Comparison of ENCODE assay signal across 9 cellular contexts in the genomic region with DNA sequence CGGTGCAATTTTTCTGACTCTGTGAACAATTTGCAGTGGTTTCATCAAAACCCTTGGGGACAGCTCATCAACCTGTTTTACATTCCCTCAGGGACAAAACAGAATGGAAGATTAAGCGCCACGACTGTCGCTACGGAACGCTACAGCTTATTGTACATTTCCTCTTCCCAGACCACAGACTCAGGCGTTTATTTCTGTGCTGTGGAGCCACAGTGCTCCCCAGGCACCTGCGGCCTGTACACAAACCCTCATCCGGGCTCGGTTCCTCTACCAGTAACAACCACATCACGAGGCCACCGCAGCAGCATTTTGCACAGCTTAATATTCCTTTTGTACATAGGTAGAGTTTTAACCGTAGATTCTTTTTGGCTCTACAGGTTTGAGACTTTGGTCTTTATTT.
DNase-seq lines count a peak whose midpoint lies in the region; ATAC-seq and TF ChIP-seq lines count a peak whose summit lies in the region.
"Had no signal": no experiment of that assay in that cellular context is flagged by ENCODE, and none has a peak within 500 bp of the region (broad histone marks: within the 10 kb centered on the region; RNA-seq: fewer than 3 reads in every experiment).

No MANE protein-coding gene starts in this region.

- H3K4me1 Mint-ChIP-seq in nephron progenitor cell: peaks cover 7% of the 10 kb centered on the region

- no peaks in the 10 kb centered on the region for H3K9me2 ChIP-seq in SU-DHL-6 (replicated peaks; ENCODE audit: insufficient read depth, low read length)

- no peaks in the 10 kb centered on the region for H3K79me2 ChIP-seq in SU-DHL-6 (ENCODE audit: insufficient read depth, low read length)

- H3K27ac ChIP-seq in SU-DHL-6 (ENCODE audit: low read depth, low read length) (peak overlapping the region; percentile 3; the same call in 1 of the 2 replicates), lower lobe of right lung (peak overlapping the region; percentile 14), adrenal gland (no peak overlapping the region)
- H3K27ac ChIP-seq: VCaP had no signal

- no peak overlapping the region for H3K4me3 Mint-ChIP-seq in nephron progenitor cell

- peak; percentile 23 for DNase-seq in activated CD8-positive, alpha-beta memory T cell treated with anti-CD3 and anti-CD28 coated beads, Interleukin-2, amount 50 U/mL, for 4 hours
- DNase-seq in activated CD8-positive, alpha-beta memory T cell treated with anti-CD3 and anti-CD28 coated beads, Interleukin-2, amount 50 U/mL, for 48 hours: no peak
- DNase-seq in lower lobe of right lung: no peak
- DNase-seq in adrenal gland: no peak
- no peak for DNase-seq in nephron progenitor cell
- no peak for DNase-seq in NCI-H510A treated with DMSO at 0.1 percent for 48 hours (lab: John Stamatoyannopoulos, UW)

- peaks cover 7% of the 10 kb centered on the region for H3K4me1 ChIP-seq in lower lobe of right lung
- H3K4me1 ChIP-seq in adrenal gland (replicated peaks in 1 of 2): no peaks in the 10 kb centered on the region

- H3K9me3 ChIP-seq in SU-DHL-6 (ENCODE audit: insufficient read depth, low read length): no peaks in the 10 kb centered on the region
- H3K9me3 ChIP-seq in lower lobe of right lung: no peaks in the 10 kb centered on the region
- no peaks in the 10 kb centered on the region for H3K9me3 ChIP-seq in adrenal gland (replicated peaks in 1 of 3)

- H3K4me3 ChIP-seq in SU-DHL-6 (ENCODE audit: insufficient read depth, low read length, poor library complexity, severe bottlenecking) (peak overlapping the region; percentile 28), lower lobe of right lung (peak overlapping the region; percentile 20), adrenal gland (no peak overlapping the region)

- H3K36me3 Mint-ChIP-seq in nephron progenitor cell (ENCODE audit: low read depth): no peaks in the 10 kb centered on the region

- no peaks in the 10 kb centered on the region for H3F3A ChIP-seq in SU-DHL-6 (ENCODE audit: insufficient read depth)

- H3K27me3 ChIP-seq in SU-DHL-6 (ENCODE audit: low read length): no peaks in the 10 kb centered on the region
- no peaks in the 10 kb centered on the region for H3K27me3 ChIP-seq in lower lobe of right lung (ENCODE audit: low read depth)
- H3K27me3 ChIP-seq in adrenal gland: no peaks in the 10 kb centered on the region

- ATAC-seq in HG02981 (IDR thresholded peaks at IDR 0.05; ENCODE audit: unreplicated experiment) (peak; percentile 90), lower lobe of right lung (peak in 1 of 2 donors; percentile 70)

- H3K4me2 ChIP-seq in SU-DHL-6 (ENCODE audit: low read depth, low read length, poor library complexity, severe bottlenecking): peak overlapping the region; percentile 53

- H3K27ac Mint-ChIP-seq in nephron progenitor cell: no peak overlapping the region

- H3K36me3 ChIP-seq in SU-DHL-6 (ENCODE audit: low read length): no peaks in the 10 kb centered on the region
- H3K36me3 ChIP-seq in lower lobe of right lung: no peaks in the 10 kb centered on the region
- no peaks in the 10 kb centered on the region for H3K36me3 ChIP-seq in adrenal gland (replicated peaks in 1 of 2)

- H3K9ac ChIP-seq in SU-DHL-6 (ENCODE audit: low read length): peak overlapping the region; percentile 13; the same call in 1 of the 2 replicates

- TF ChIP-seq POLR2A in adrenal gland (IDR thresholded peaks at IDR 0.05): no peak

- peaks cover 21% of the 10 kb centered on the region for H3K27me3 Mint-ChIP-seq in nephron progenitor cell (ENCODE audit: low read depth, poor library complexity)

- peaks cover 4% of the 10 kb centered on the region for H3K9me3 Mint-ChIP-seq in nephron progenitor cell

- intact Hi-C loops in lower lobe of right lung (cut with DNase I) (no loop called here), adrenal gland (cut with DNase I) (no loop called here)

- H2AFZ ChIP-seq in SU-DHL-6 (ENCODE audit: low read depth, low read length, severe bottlenecking): peak overlapping the region; percentile 17

- WGBS in adrenal gland, 4 donors: 67 to 82% (median 71%) methylated on average over 13 of the region's 13 CpGs

- no peak for TF ChIP-seq CTCF in SU-DHL-6 (IDR thresholded peaks at IDR 0.05; ENCODE audit: insufficient read depth, low read length, poor library complexity, severe bottlenecking)
- no peak for TF ChIP-seq CTCF in lower lobe of right lung (IDR thresholded peaks at IDR 0.05)
- no peak for TF ChIP-seq CTCF in adrenal gland (IDR thresholded peaks at IDR 0.05)
- no peak for TF ChIP-seq CTCF in nephron progenitor cell (IDR thresholded peaks at IDR 0.05)

- no peaks in the 10 kb centered on the region for H4K20me1 ChIP-seq in SU-DHL-6 (ENCODE audit: low read depth, low read length)

Comparison
In these comparisons a context has a peak if more than half of its experiments do, and no peak if none do; other contexts are left out.
1. H3K27ac ChIP-seq: peak in SU-DHL-6 (single experiment) and lower lobe of right lung (single experiment); none in adrenal gland (0 of 5).
2. H3K4me3 ChIP-seq: peak in SU-DHL-6 (single experiment) and lower lobe of right lung (single experiment); none in adrenal gland (0 of 4).